ENCODE assay signal across 15 cellular contexts in genomic region chr22:39665229-39665628, GRCh38.
DNase-seq lines count a peak whose midpoint lies in the region; ATAC-seq lines count a peak whose summit lies in the region.
"Had no signal": no experiment of that assay in that cellular context is flagged by ENCODE, and none has a peak within 500 bp of the region (broad histone marks: within the 10 kb centered on the region; RNA-seq: fewer than 3 reads in every experiment).

No MANE protein-coding gene starts in this region.

- H3K27me3 Mint-ChIP-seq in memory B cell: peaks cover 27% of the 10 kb centered on the region
- peaks cover 9% of the 10 kb centered on the region for H3K27me3 Mint-ChIP-seq in activated T-cell treated with anti-CD3 and anti-CD28 coated beads, Interleukin-2, amount 50 U/mL, for 4 hours (ENCODE audit: low read depth)

- peak overlapping the region; percentile 33 for H3K4me3 Mint-ChIP-seq in memory B cell
- no peak overlapping the region for H3K4me3 Mint-ChIP-seq in activated T-cell treated with anti-CD3 and anti-CD28 coated beads, Interleukin-2, amount 50 U/mL, for 4 hours
- H3K4me3 Mint-ChIP-seq: activated naive CD8-positive, alpha-beta T cell treated with anti-CD3 and anti-CD28 coated beads, Interleukin-2, amount 50 U/mL, for 24 hours; activated T-helper 1 cell treated with anti-CD3 and anti-CD28 coated beads, Interleukin-12 subunit alpha, Interleukin-12 subunit beta, Interleukin-2, Interleukin-4 antibody, amounts not matched to agents 30 ng/mL and 10 ng/mL and 1 ng/mL, durations not matched to agents 14 hours and 24 hours and 36 hours had no signal

- H3K27ac Mint-ChIP-seq in memory B cell: no peak overlapping the region
- H3K27ac Mint-ChIP-seq: activated naive CD8-positive, alpha-beta T cell treated with anti-CD3 and anti-CD28 coated beads, Interleukin-2, amount 50 U/mL, for 24 hours; activated T-helper 1 cell treated with anti-CD3 and anti-CD28 coated beads, Interleukin-12 subunit alpha, Interleukin-12 subunit beta, Interleukin-2, Interleukin-4 antibody, amounts not matched to agents 30 ng/mL and 10 ng/mL and 1 ng/mL, durations not matched to agents 14 hours and 24 hours and 36 hours had no signal

- DNase-seq in AG08396 (ENCODE audit: low spot score) (peak; percentile 42), GM03348 (ENCODE audit: low spot score) (peak; percentile 41), RKO (ENCODE audit: low spot score) (peak; percentile 3), memory B cell (ENCODE audit: low spot score in 2 of 2) (no peak)
- no peak for DNase-seq in activated CD4-positive, alpha-beta T cell treated with anti-CD3 and anti-CD28 coated beads for 1 hour
- DNase-seq in activated T-cell treated with anti-CD3 and anti-CD28 coated beads, Interleukin-2, amount 50 U/mL, for 4 hours: no peak
- DNase-seq: brain microvascular endothelial cell, kidney glomerular epithelial cell, NCI-H2171 treated with DMSO at 0.1 percent for 48 hours, NCI-H774, PC-3 had no signal

- H3K9me3 Mint-ChIP-seq in memory B cell: peaks cover 2% of the 10 kb centered on the region
- no peaks in the 10 kb centered on the region for H3K9me3 Mint-ChIP-seq in activated T-cell treated with anti-CD3 and anti-CD28 coated beads, Interleukin-2, amount 50 U/mL, for 4 hours
- H3K9me3 Mint-ChIP-seq: activated naive CD8-positive, alpha-beta T cell treated with anti-CD3 and anti-CD28 coated beads, Interleukin-2, amount 50 U/mL, for 24 hours; activated T-helper 1 cell treated with anti-CD3 and anti-CD28 coated beads, Interleukin-12 subunit alpha, Interleukin-12 subunit beta, Interleukin-2, Interleukin-4 antibody, amounts not matched to agents 30 ng/mL and 10 ng/mL and 1 ng/mL, durations not matched to agents 14 hours and 24 hours and 36 hours had no signal

- H3K36me3 Mint-ChIP-seq in memory B cell: no peaks in the 10 kb centered on the region
- H3K36me3 Mint-ChIP-seq in activated T-cell treated with anti-CD3 and anti-CD28 coated beads, Interleukin-2, amount 50 U/mL, for 4 hours (ENCODE audit: insufficient read depth): peaks cover 15% of the 10 kb centered on the region

- H3K4me1 Mint-ChIP-seq in memory B cell: peaks cover 14% of the 10 kb centered on the region
- peaks cover 21% of the 10 kb centered on the region for H3K4me1 Mint-ChIP-seq in activated T-cell treated with anti-CD3 and anti-CD28 coated beads, Interleukin-2, amount 50 U/mL, for 4 hours (ENCODE audit: low read depth)

- ATAC-seq in memory B cell (ENCODE audit: low read depth) (no peak), GM21447 (IDR thresholded peaks at IDR 0.05; ENCODE audit: unreplicated experiment) (no peak), HG03342 (IDR thresholded peaks at IDR 0.05; ENCODE audit: unreplicated experiment) (no peak)
- no peak for ATAC-seq in activated T-cell treated with anti-CD3 and anti-CD28 coated beads, Interleukin-2, amount 50 U/mL, for 4 hours
- ATAC-seq: activated naive CD8-positive, alpha-beta T cell treated with anti-CD3 and anti-CD28 coated beads, Interleukin-2, amount 50 U/mL, for 24 hours; PC-3 had no signal

Comparison
In these comparisons a context has a peak if more than half of its experiments do, and no peak if none do; other contexts are left out.
1. DNase-seq: peak in AG08396 (single experiment), GM03348 (single experiment) and RKO (single experiment); none in memory B cell (0 of 2), activated CD4-positive, alpha-beta T cell treated with anti-CD3 and anti-CD28 coated beads for 1 hour (single experiment) and activated T-cell treated with anti-CD3 and anti-CD28 coated beads, Interleukin-2, amount 50 U/mL, for 4 hours (single experiment).